In the genomic region with DNA sequence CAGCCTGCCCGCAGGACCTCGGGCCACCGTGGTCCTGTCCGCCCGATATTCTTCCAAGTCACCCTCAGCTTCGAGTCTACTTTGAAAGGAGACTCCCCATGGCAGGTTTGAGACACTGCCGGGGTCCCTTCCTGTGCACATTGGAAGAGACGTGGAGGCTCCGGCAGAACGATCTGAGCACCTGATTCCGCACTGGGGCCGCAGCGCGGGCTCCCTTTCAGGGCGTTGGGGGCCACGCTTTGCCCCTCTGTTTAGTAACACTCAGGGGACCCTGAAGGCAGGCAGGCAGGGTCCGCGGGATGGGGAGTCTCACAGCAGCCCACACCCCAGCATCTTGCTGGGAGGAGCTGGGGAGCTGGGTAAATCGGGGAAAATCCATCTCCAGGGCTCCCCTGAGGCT, we compare ENCODE assay signal across 36 cellular contexts.
"Had no signal": no experiment of that assay in that cellular context is flagged by ENCODE, and none has a peak within 500 bp of the region (broad histone marks: within the 10 kb centered on the region; RNA-seq: fewer than 3 reads in every experiment).

No MANE protein-coding gene starts in this region.

- H3K4me1 Mint-ChIP-seq: activated B cell treated with CpG ODN at 0.5 μM for 24 hours; activated CD4-positive, alpha-beta T cell treated with anti-CD3 and anti-CD28 coated beads, Interleukin-2, amount 10 ng/mL, durations not matched to agents 24 days and 14 days; activated T-helper 17 cell treated with anti-CD3 and anti-CD28 coated beads, Interleukin-2, amount 50 U/mL, for 72 hours; central memory CD8-positive, alpha-beta T cell had no signal

- H3K27me3 ChIP-seq: cardiac muscle cell had no signal

- H3K27me3 Mint-ChIP-seq: activated CD4-positive, alpha-beta memory T cell treated with anti-CD3 and anti-CD28 coated beads for 36 hours; activated CD8-positive, alpha-beta T cell treated with anti-CD3 and anti-CD28 coated beads for 36 hours had no signal

- H3K27ac Mint-ChIP-seq: activated B cell treated with CpG ODN at 0.5 μM for 24 hours; activated CD4-positive, alpha-beta memory T cell treated with anti-CD3 and anti-CD28 coated beads for 36 hours; activated CD4-positive, alpha-beta T cell treated with anti-CD3 and anti-CD28 coated beads, Interleukin-2, amount 10 ng/mL, durations not matched to agents 24 days and 14 days; activated CD8-positive, alpha-beta T cell treated with anti-CD3 and anti-CD28 coated beads for 36 hours; activated naive CD4-positive, alpha-beta T cell treated with anti-CD3 and anti-CD28 coated beads for 36 hours; activated naive CD8-positive, alpha-beta T cell treated with anti-CD3 and anti-CD28 coated beads for 36 hours; activated T-cell treated with anti-CD3 and anti-CD28 coated beads, Interleukin-2, amount 50 U/mL, for 72 hours; activated T-helper 1 cell treated with anti-CD3 and anti-CD28 coated beads, Interleukin-12 subunit alpha, Interleukin-12 subunit beta, Interleukin-2, Interleukin-4 antibody, amounts not matched to agents 30 ng/mL and 10 ng/mL and 1 ng/mL, durations not matched to agents 14 hours and 24 hours and 36 hours; activated T-helper 17 cell treated with anti-CD3 and anti-CD28 coated beads, Interleukin-2, amount 50 U/mL, for 72 hours; T-helper 1 cell treated with Interleukin-12 subunit alpha and Interleukin-12 subunit beta and Interleukin-4 antibody, amounts not matched to agents 30 μg/mL and 1 μg/mL, for 36 hours; T-helper 2 cell treated with Interferon-gamma antibody and Interleukin-4, amounts not matched to agents 5 μg/mL and 100 μg/mL, for 36 hours had no signal

- H3K4me1 ChIP-seq: adrenal gland had no signal

- DNase-seq: activated B cell treated with CpG ODN at 0.5 μM for 24 hours; activated CD4-positive, alpha-beta memory T cell treated with anti-CD3 and anti-CD28 coated beads for 36 hours; activated CD4-positive, alpha-beta T cell treated with anti-CD3 and anti-CD28 coated beads for 4 hours; activated CD4-positive, alpha-beta T cell treated with anti-CD3 and anti-CD28 coated beads, Interleukin-2, amount 10 ng/mL, durations not matched to agents 24 days and 14 days; activated CD4-positive, alpha-beta T cell treated with anti-CD3 and anti-CD28 coated beads, Interleukin-2, amount 50 U/mL, for 1 hour; activated CD4-positive, alpha-beta T cell treated with anti-CD3 and anti-CD28 coated beads, Interleukin-2, amount 50 U/mL, for 4 hours; activated CD4-positive, CD25-positive, alpha-beta regulatory T cell treated with anti-CD3 and anti-CD28 coated beads, Interleukin-2, amount 50 U/mL, for 72 hours; activated CD8-positive, alpha-beta memory T cell treated with anti-CD3 and anti-CD28 coated beads, Interleukin-2, amount 50 U/mL, for 4 hours; activated CD8-positive, alpha-beta T cell treated with anti-CD3 and anti-CD28 coated beads for 36 hours; activated effector memory CD4-positive, alpha-beta T cell treated with anti-CD3 and anti-CD28 coated beads, Interleukin-2, amount 50 U/mL, for 16 hours; activated gamma-delta T cell treated with Interleukin-2 at 50 U/mL for 16 hours; activated naive CD4-positive, alpha-beta T cell; activated naive CD4-positive, alpha-beta T cell treated with anti-CD3 and anti-CD28 coated beads for 36 hours; activated naive CD4-positive, alpha-beta T cell treated with anti-CD3 and anti-CD28 coated beads, Interleukin-2, amount 50 U/mL, for 16 hours; activated naive CD8-positive, alpha-beta T cell treated with anti-CD3 and anti-CD28 coated beads for 36 hours; activated T-cell treated with anti-CD3 and anti-CD28 coated beads for 4 hours; activated T-cell treated with anti-CD3 and anti-CD28 coated beads, Interleukin-2, amount 50 U/mL, for 1 hour; activated T-cell treated with anti-CD3 and anti-CD28 coated beads, Interleukin-2, amount 50 U/mL, for 4 hours; activated T-cell treated with anti-CD3 and anti-CD28 coated beads, Interleukin-2, amount 50 U/mL, for 72 hours; adrenal gland; amniotic stem cell; aorta; caudate nucleus; cerebellar nuclear complex; T-helper 1 cell; T-helper 2 cell; T-helper 9 cell had no signal

- H3K9me3 Mint-ChIP-seq: activated B cell treated with CpG ODN at 0.5 μM for 24 hours; activated CD4-positive, alpha-beta memory T cell treated with anti-CD3 and anti-CD28 coated beads for 36 hours; activated CD4-positive, alpha-beta T cell treated with anti-CD3 and anti-CD28 coated beads, Interleukin-2, amount 10 ng/mL, durations not matched to agents 24 days and 14 days; activated CD8-positive, alpha-beta T cell treated with anti-CD3 and anti-CD28 coated beads for 36 hours; activated naive CD4-positive, alpha-beta T cell treated with anti-CD3 and anti-CD28 coated beads for 36 hours; activated naive CD4-positive, alpha-beta T cell treated with anti-CD3 and anti-CD28 coated beads, Interleukin-2, amount 50 U/mL, for 72 hours; activated naive CD8-positive, alpha-beta T cell treated with anti-CD3 and anti-CD28 coated beads for 36 hours; activated T-cell treated with anti-CD3 and anti-CD28 coated beads, Interleukin-2, amount 50 U/mL, for 4 hours; activated T-cell treated with anti-CD3 and anti-CD28 coated beads, Interleukin-2, amount 50 U/mL, for 72 hours; activated T-helper 1 cell treated with anti-CD3 and anti-CD28 coated beads, Interleukin-12 subunit alpha, Interleukin-12 subunit beta, Interleukin-2, Interleukin-4 antibody, amounts not matched to agents 30 ng/mL and 10 ng/mL and 1 ng/mL, durations not matched to agents 14 hours and 24 hours and 36 hours; activated T-helper 17 cell treated with anti-CD3 and anti-CD28 coated beads, Interleukin-2, amount 50 U/mL, for 72 hours; brain; central memory CD8-positive, alpha-beta T cell; T-helper 1 cell treated with Interleukin-12 subunit alpha and Interleukin-12 subunit beta and Interleukin-4 antibody, amounts not matched to agents 30 μg/mL and 1 μg/mL, for 36 hours; T-helper 2 cell treated with Interferon-gamma antibody and Interleukin-4, amounts not matched to agents 5 μg/mL and 100 μg/mL, for 36 hours had no signal

- H3K36me3 Mint-ChIP-seq: activated CD4-positive, alpha-beta memory T cell treated with anti-CD3 and anti-CD28 coated beads for 36 hours; activated naive CD4-positive, alpha-beta T cell treated with anti-CD3 and anti-CD28 coated beads, Interleukin-2, amount 50 U/mL, for 72 hours; activated naive CD8-positive, alpha-beta T cell treated with anti-CD3 and anti-CD28 coated beads for 36 hours; brain had no signal

- ATAC-seq: activated CD8-positive, alpha-beta T cell treated with anti-CD3 and anti-CD28 coated beads for 36 hours; activated naive CD4-positive, alpha-beta T cell treated with anti-CD3 and anti-CD28 coated beads, Interleukin-2, amount 50 U/mL, for 72 hours; activated T-cell treated with anti-CD3 and anti-CD28 coated beads, Interleukin-2, amount 50 U/mL, for 4 hours; activated T-cell treated with anti-CD3 and anti-CD28 coated beads, Interleukin-2, amount 50 U/mL, for 72 hours; activated T-helper 17 cell treated with anti-CD3 and anti-CD28 coated beads, Interleukin-2, amount 50 U/mL, for 72 hours had no signal

- H3K4me3 Mint-ChIP-seq: activated B cell treated with CpG ODN at 0.5 μM for 24 hours; activated CD4-positive, alpha-beta memory T cell treated with anti-CD3 and anti-CD28 coated beads for 36 hours; activated CD4-positive, alpha-beta T cell treated with anti-CD3 and anti-CD28 coated beads, Interleukin-2, amount 10 ng/mL, durations not matched to agents 24 days and 14 days; activated CD8-positive, alpha-beta T cell treated with anti-CD3 and anti-CD28 coated beads for 36 hours; activated naive CD4-positive, alpha-beta T cell treated with anti-CD3 and anti-CD28 coated beads for 36 hours; activated naive CD8-positive, alpha-beta T cell treated with anti-CD3 and anti-CD28 coated beads for 36 hours; activated T-cell treated with anti-CD3 and anti-CD28 coated beads, Interleukin-2, amount 50 U/mL, for 4 hours; activated T-cell treated with anti-CD3 and anti-CD28 coated beads, Interleukin-2, amount 50 U/mL, for 72 hours; activated T-helper 1 cell treated with anti-CD3 and anti-CD28 coated beads, Interleukin-12 subunit alpha, Interleukin-12 subunit beta, Interleukin-2, Interleukin-4 antibody, amounts not matched to agents 30 ng/mL and 10 ng/mL and 1 ng/mL, durations not matched to agents 14 hours and 24 hours and 36 hours; activated T-helper 17 cell treated with anti-CD3 and anti-CD28 coated beads, Interleukin-2, amount 50 U/mL, for 72 hours; brain; central memory CD8-positive, alpha-beta T cell; T-helper 1 cell treated with Interleukin-12 subunit alpha and Interleukin-12 subunit beta and Interleukin-4 antibody, amounts not matched to agents 30 μg/mL and 1 μg/mL, for 36 hours; T-helper 2 cell treated with Interferon-gamma antibody and Interleukin-4, amounts not matched to agents 5 μg/mL and 100 μg/mL, for 36 hours had no signal

- H3K27ac ChIP-seq: adrenal gland, cardiac muscle cell, VCaP had no signal

- H3K9me3 ChIP-seq: adrenal gland had no signal

- H3K36me3 ChIP-seq: adrenal gland, cardiac muscle cell had no signal

- H3K4me3 ChIP-seq: adrenal gland, cardiac muscle cell had no signal
